ENCODE assay signal across 1 cellular context in the genomic region with DNA sequence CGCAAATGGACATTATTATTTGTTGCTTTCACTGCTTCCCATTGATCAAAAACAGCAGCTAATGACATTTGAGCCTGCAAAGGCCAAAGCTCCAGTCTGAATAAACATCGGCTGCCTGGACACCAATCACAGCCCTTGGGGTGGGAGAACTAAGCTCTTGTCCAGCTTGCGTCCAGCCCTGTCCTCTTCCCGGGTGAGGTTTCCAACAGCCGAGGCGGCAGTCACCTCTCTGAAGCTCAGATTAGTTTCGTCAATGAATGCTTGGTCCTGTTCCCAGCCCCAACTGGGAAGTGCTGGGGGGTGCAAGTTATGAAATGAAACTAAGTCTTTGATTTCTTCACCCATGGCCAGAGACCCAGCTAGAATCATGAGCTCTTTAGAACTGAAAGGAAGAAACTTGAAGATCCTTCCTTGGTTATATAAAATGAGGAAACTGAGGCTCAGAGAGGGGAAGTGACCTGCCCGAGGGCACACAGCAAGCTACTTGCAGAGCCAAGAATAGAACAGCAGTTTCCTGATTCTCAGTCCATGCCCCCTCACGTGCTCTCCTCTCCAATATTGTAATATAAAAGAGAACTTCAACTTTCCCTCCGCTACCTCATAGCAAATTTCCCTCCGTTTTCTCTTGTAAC.
TF ChIP-seq lines count a peak whose summit lies in the region.

No MANE protein-coding gene starts in this region.

TF ChIP-seq in GM23338, 12 proteins besides CTCF, POLR2A, EP300 and RAD21:
- TF ChIP-seq, protein P1, sequence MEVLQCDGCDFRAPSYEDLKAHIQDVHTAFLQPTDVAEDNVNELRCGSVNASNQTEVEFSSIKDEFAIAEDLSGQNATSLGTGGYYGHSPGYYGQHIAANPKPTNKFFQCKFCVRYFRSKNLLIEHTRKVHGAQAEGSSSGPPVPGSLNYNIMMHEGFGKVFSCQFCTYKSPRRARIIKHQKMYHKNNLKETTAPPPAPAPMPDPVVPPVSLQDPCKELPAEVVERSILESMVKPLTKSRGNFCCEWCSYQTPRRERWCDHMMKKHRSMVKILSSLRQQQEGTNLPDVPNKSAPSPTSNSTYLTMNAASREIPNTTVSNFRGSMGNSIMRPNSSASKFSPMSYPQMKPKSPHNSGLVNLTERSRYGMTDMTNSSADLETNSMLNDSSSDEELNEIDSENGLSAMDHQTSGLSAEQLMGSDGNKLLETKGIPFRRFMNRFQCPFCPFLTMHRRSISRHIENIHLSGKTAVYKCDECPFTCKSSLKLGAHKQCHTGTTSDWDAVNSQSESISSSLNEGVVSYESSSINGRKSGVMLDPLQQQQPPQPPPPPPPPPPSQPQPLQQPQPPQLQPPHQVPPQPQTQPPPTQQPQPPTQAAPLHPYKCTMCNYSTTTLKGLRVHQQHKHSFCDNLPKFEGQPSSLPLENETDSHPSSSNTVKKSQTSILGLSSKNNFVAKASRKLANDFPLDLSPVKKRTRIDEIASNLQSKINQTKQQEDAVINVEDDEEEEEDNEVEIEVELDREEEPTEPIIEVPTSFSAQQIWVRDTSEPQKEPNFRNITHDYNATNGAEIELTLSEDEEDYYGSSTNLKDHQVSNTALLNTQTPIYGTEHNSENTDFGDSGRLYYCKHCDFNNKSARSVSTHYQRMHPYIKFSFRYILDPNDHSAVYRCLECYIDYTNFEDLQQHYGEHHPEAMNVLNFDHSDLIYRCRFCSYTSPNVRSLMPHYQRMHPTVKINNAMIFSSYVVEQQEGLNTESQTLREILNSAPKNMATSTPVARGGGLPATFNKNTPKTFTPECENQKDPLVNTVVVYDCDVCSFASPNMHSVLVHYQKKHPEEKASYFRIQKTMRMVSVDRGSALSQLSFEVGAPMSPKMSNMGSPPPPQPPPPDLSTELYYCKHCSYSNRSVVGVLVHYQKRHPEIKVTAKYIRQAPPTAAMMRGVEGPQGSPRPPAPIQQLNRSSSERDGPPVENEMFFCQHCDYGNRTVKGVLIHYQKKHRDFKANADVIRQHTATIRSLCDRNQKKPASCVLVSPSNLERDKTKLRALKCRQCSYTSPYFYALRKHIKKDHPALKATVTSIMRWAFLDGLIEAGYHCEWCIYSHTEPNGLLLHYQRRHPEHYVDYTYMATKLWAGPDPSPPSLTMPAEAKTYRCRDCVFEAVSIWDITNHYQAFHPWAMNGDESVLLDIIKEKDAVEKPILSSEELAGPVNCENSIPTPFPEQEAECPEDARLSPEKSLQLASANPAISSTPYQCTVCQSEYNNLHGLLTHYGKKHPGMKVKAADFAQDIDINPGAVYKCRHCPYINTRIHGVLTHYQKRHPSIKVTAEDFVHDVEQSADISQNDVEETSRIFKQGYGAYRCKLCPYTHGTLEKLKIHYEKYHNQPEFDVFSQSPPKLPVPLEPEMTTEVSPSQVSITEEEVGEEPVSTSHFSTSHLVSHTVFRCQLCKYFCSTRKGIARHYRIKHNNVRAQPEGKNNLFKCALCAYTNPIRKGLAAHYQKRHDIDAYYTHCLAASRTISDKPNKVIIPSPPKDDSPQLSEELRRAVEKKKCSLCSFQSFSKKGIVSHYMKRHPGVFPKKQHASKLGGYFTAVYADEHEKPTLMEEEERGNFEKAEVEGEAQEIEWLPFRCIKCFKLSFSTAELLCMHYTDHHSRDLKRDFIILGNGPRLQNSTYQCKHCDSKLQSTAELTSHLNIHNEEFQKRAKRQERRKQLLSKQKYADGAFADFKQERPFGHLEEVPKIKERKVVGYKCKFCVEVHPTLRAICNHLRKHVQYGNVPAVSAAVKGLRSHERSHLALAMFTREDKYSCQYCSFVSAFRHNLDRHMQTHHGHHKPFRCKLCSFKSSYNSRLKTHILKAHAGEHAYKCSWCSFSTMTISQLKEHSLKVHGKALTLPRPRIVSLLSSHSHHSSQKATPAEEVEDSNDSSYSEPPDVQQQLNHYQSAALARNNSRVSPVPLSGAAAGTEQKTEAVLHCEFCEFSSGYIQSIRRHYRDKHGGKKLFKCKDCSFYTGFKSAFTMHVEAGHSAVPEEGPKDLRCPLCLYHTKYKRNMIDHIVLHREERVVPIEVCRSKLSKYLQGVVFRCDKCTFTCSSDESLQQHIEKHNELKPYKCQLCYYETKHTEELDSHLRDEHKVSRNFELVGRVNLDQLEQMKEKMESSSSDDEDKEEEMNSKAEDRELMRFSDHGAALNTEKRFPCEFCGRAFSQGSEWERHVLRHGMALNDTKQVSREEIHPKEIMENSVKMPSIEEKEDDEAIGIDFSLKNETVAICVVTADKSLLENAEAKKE (CRISPR knock-in tag; IDR thresholded peaks at IDR 0.05): no peak
- TF ChIP-seq, protein P2, sequence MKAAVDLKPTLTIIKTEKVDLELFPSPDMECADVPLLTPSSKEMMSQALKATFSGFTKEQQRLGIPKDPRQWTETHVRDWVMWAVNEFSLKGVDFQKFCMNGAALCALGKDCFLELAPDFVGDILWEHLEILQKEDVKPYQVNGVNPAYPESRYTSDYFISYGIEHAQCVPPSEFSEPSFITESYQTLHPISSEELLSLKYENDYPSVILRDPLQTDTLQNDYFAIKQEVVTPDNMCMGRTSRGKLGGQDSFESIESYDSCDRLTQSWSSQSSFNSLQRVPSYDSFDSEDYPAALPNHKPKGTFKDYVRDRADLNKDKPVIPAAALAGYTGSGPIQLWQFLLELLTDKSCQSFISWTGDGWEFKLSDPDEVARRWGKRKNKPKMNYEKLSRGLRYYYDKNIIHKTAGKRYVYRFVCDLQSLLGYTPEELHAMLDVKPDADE (IDR thresholded peaks at IDR 0.05): no peak
- no peak for TF ChIP-seq POLR2AphosphoS5 (IDR thresholded peaks at IDR 0.05; ENCODE audit: low read depth)
- no peak for TF ChIP-seq ZNF331 (CRISPR knock-in tag; IDR thresholded peaks at IDR 0.05; ENCODE audit: low read depth)
- TF ChIP-seq CREB1 (CRISPR knock-in tag; IDR thresholded peaks at IDR 0.05; ENCODE audit: low read depth): no peak
- no peak for TF ChIP-seq STAT1 (IDR thresholded peaks at IDR 0.05; ENCODE audit: unreplicated experiment)
- no peak for TF ChIP-seq EZH2 (IDR thresholded peaks at IDR 0.05; ENCODE audit: low read depth, unreplicated experiment)
- TF ChIP-seq, protein P3, sequence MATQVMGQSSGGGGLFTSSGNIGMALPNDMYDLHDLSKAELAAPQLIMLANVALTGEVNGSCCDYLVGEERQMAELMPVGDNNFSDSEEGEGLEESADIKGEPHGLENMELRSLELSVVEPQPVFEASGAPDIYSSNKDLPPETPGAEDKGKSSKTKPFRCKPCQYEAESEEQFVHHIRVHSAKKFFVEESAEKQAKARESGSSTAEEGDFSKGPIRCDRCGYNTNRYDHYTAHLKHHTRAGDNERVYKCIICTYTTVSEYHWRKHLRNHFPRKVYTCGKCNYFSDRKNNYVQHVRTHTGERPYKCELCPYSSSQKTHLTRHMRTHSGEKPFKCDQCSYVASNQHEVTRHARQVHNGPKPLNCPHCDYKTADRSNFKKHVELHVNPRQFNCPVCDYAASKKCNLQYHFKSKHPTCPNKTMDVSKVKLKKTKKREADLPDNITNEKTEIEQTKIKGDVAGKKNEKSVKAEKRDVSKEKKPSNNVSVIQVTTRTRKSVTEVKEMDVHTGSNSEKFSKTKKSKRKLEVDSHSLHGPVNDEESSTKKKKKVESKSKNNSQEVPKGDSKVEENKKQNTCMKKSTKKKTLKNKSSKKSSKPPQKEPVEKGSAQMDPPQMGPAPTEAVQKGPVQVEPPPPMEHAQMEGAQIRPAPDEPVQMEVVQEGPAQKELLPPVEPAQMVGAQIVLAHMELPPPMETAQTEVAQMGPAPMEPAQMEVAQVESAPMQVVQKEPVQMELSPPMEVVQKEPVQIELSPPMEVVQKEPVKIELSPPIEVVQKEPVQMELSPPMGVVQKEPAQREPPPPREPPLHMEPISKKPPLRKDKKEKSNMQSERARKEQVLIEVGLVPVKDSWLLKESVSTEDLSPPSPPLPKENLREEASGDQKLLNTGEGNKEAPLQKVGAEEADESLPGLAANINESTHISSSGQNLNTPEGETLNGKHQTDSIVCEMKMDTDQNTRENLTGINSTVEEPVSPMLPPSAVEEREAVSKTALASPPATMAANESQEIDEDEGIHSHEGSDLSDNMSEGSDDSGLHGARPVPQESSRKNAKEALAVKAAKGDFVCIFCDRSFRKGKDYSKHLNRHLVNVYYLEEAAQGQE (IDR thresholded peaks at IDR 0.05; ENCODE audit: unreplicated experiment): no peak
- TF ChIP-seq EZH2phosphoT487 (IDR thresholded peaks at IDR 0.05; ENCODE audit: unreplicated experiment): no peak
- no peak for TF ChIP-seq NANOG (IDR thresholded peaks at IDR 0.05; ENCODE audit: borderline replicate concordance)
- no peak for TF ChIP-seq ZNF114 (CRISPR knock-in tag; IDR thresholded peaks at IDR 0.05)
- TF ChIP-seq JUNB (IDR thresholded peaks at IDR 0.05; ENCODE audit: unreplicated experiment): no peak
